In genomic region chr12:115450710-115451109, GRCh38 we compare ENCODE assay signal across 19 cellular contexts.
DNase-seq lines count a peak whose midpoint lies in the region; ATAC-seq, FAIRE-seq and TF ChIP-seq lines count a peak whose summit lies in the region.
"Had no signal": no experiment of that assay in that cellular context is flagged by ENCODE, and none has a peak within 500 bp of the region (broad histone marks: within the 10 kb centered on the region; RNA-seq: fewer than 3 reads in every experiment).

No MANE protein-coding gene starts in this region.

- TF ChIP-seq RAD21 in H1 (IDR thresholded peaks at IDR 0.05 in 1 of 2, conservative IDR thresholded peaks at IDR 0.05 in 1 of 2; ENCODE audit: low read depth in 2 of 2, low read length in 2 of 2), result no peak

- no peaks in the 10 kb centered on the region for H4K20me1 ChIP-seq in H1 (replicated peaks in 1 of 2; ENCODE audit: control insufficient read depth in 1 of 2, insufficient read depth in 2 of 2, low read length in 2 of 2)

- no peaks in the 10 kb centered on the region for H3K9me3 ChIP-seq in HUES48 (ENCODE audit: control insufficient read depth, insufficient read depth, low read length)
- H3K9me3 ChIP-seq in H1 (ENCODE audit: insufficient read depth in 2 of 2, low read depth in 1 of 2, low read length in 1 of 2), result no peaks in the 10 kb centered on the region
- H3K9me3 ChIP-seq in trophoblast cell (ENCODE audit: insufficient read depth, low read depth, low read length), result no peaks in the 10 kb centered on the region

- no peaks in the 10 kb centered on the region for H3K79me2 ChIP-seq in H1 (ENCODE audit: control insufficient read depth in 1 of 2, insufficient read depth in 2 of 2, low read length in 2 of 2)
- peaks cover 2% of the 10 kb centered on the region for H3K79me2 ChIP-seq in trophoblast cell (ENCODE audit: control insufficient read depth, insufficient read depth, low read length, poor library complexity)

- H3K18ac ChIP-seq in H1 (ENCODE audit: extremely low read depth, low read length), result 0 out of 2 replicates have a peak overlapping the region, but pooled peaks have one; percentile 38
- H3K18ac ChIP-seq in trophoblast cell (ENCODE audit: low read length), result peak overlapping the region; percentile 50

- H4K8ac ChIP-seq in H1 (ENCODE audit: extremely low read depth, insufficient read depth, low read length) (no peak overlapping the region), trophoblast cell (ENCODE audit: low read depth, low read length) (peak overlapping the region; percentile 18)

- no peak for FAIRE-seq in H1 (lab: Jason Lieb, UNC)
- FAIRE-seq: GM12891, GM18507 had no signal

- WGBS in H1 (ENCODE audit: extremely low coverage in 1 of 2, insufficient coverage in 1 of 2, insufficient read length in 1 of 2, insufficient replicate concordance in 2 of 2, low coverage in 1 of 2, low lambda C conversion rate in 2 of 2, missing lambda C conversion rate in 1 of 2), 2 experiments, result 87% methylated on average over 8 of the region's 8 CpGs; no CpG with 5 or more reads in 1 of the 2 experiments
- no CpG with 5 or more reads among the region's 8 CpGs for WGBS in trophoblast cell (ENCODE audit: extremely low coverage, insufficient coverage, insufficient read length)

- H2AFZ ChIP-seq in H1 (ENCODE audit: low read length), result no peak overlapping the region
- H2AFZ ChIP-seq in trophoblast cell (ENCODE audit: insufficient read depth, low read length, poor library complexity), result peak overlapping the region; percentile 13

- H3K14ac ChIP-seq in H1 (ENCODE audit: insufficient read length) (no peak overlapping the region), trophoblast cell (ENCODE audit: low read length) (peak overlapping the region; percentile 76)

- TF ChIP-seq CTCF in H1 (IDR thresholded peaks at IDR 0.05; ENCODE audit: control extremely low read depth in 1 of 3, insufficient read depth in 1 of 3, low read depth in 1 of 3, low read length in 3 of 3) (no peak), foreskin fibroblast (IDR thresholded peaks at IDR 0.05; ENCODE audit: low read depth, low read length) (no peak)

- H4K12ac ChIP-seq in trophoblast cell (ENCODE audit: low read depth, low read length), result no peak overlapping the region

- H2BK120ac ChIP-seq in H1 (replicated peaks; ENCODE audit: low read depth, low read length) (no peak overlapping the region), trophoblast cell (ENCODE audit: insufficient read depth, low read length, poor library complexity) (peak overlapping the region; percentile 77)

- H3K36me3 Mint-ChIP-seq in activated naive CD4-positive, alpha-beta T cell treated with anti-CD3 and anti-CD28 coated beads, Interleukin-2, amount 50 U/mL, for 72 hours, result peaks cover 0 to 13% of the 10 kb centered on the region in 2 donors

- peak overlapping the region in 1 of 2 experiments; percentile 38; a peak in 2 of 4 replicates for H3K4me2 ChIP-seq in H1 (ENCODE audit: insufficient read depth in 1 of 2, low read depth in 2 of 2, low read length in 2 of 2)
- H3K4me2 ChIP-seq in trophoblast cell (ENCODE audit: low read length), result no peak overlapping the region

- H2BK12ac ChIP-seq in H1 (ENCODE audit: low read depth, low read length) (no peak overlapping the region), trophoblast cell (ENCODE audit: low read length) (peak overlapping the region; percentile 88)

- H2AK5ac ChIP-seq in H1 (ENCODE audit: low read depth, low read length) (0 out of 2 replicates have a peak overlapping the region, but pooled peaks have one; percentile 18), trophoblast cell (ENCODE audit: low read length) (peak overlapping the region; percentile 59)

- H2BK15ac ChIP-seq in H1 (ENCODE audit: low read length), result no peak overlapping the region

- no peak overlapping the region for H3K9ac ChIP-seq in HUES48 (ENCODE audit: low read depth, low read length)
- no peak overlapping the region for H3K9ac ChIP-seq in H1 (replicated peaks in 1 of 4; ENCODE audit: extremely low read depth in 1 of 4, low read depth in 3 of 4, low read length in 3 of 4)
- H3K9ac ChIP-seq in trophoblast cell (ENCODE audit: low read length), result no peak overlapping the region

- H3K4me3 ChIP-seq in HUES48 (ENCODE audit: low read depth, low read length), result no peak overlapping the region
- no peak overlapping the region for H3K4me3 ChIP-seq in H1 (ENCODE audit: extremely low read depth in 1 of 4, insufficient read depth in 2 of 4, low read depth in 3 of 4, low read length in 4 of 4)
- H3K4me3 ChIP-seq in trophoblast cell (ENCODE audit: low read depth, low read length), result no peak overlapping the region
- H3K4me3 ChIP-seq in foreskin fibroblast (ENCODE audit: low read depth in 1 of 2, low read length in 2 of 2), result no peak overlapping the region

- no peak overlapping the region for H4K5ac ChIP-seq in H1 (ENCODE audit: insufficient read length, low read depth, low read length)

- peaks cover 45% of the 10 kb centered on the region for H3K4me1 ChIP-seq in HUES48 (ENCODE audit: control insufficient read depth, insufficient read depth, low read length)
- peaks cover 9 to 26% (median 20%) of the 10 kb centered on the region in 4 experiments for H3K4me1 ChIP-seq in H1 (replicated peaks in 1 of 4; ENCODE audit: control insufficient read depth in 3 of 4, insufficient read depth in 4 of 4, low read length in 3 of 4)
- peaks cover 28 to 35% of the 10 kb centered on the region in 2 experiments for H3K4me1 ChIP-seq in trophoblast cell (ENCODE audit: control insufficient read depth in 1 of 2, insufficient read depth in 2 of 2, low read length in 2 of 2)

- H2BK20ac ChIP-seq in H1 (ENCODE audit: low read length), result no peak overlapping the region

- H3K79me1 ChIP-seq in H1 (ENCODE audit: low read depth, low read length) (no peaks in the 10 kb centered on the region), trophoblast cell (ENCODE audit: low read length) (peaks cover 37% of the 10 kb centered on the region)

- no peak overlapping the region for H3K56ac ChIP-seq in H1 (replicated peaks; ENCODE audit: insufficient read length, low read depth, low read length)

- H3K27me3 ChIP-seq in HUES48 (ENCODE audit: control insufficient read depth, insufficient read depth, low read length) (peaks cover 21% of the 10 kb centered on the region), H1 (replicated peaks in 1 of 4; ENCODE audit: control insufficient read depth in 3 of 4, extremely low read depth in 1 of 4, insufficient read depth in 3 of 4, low read length in 3 of 4) (peaks cover 0 to 20% (median 11%) of the 10 kb centered on the region in 4 experiments; a peak in 5 of 7 replicates), trophoblast cell (ENCODE audit: insufficient read depth, low read length) (no peaks in the 10 kb centered on the region)

- H3K23ac ChIP-seq in H1 (ENCODE audit: insufficient read length) (no peak overlapping the region), trophoblast cell (ENCODE audit: low read length) (no peak overlapping the region)

- peak; percentile 33 for DNase-seq in NCI-H82 (lab: John Stamatoyannopoulos, UW)
- DNase-seq in NCI-H82 treated with DMSO at 0.1 percent for 48 hours (lab: John Stamatoyannopoulos, UW; ENCODE audit: unreplicated experiment), result no peak
- no peak for DNase-seq in H1 (ENCODE audit: low read depth in 1 of 2, low spot score in 2 of 2)
- DNase-seq in trophoblast cell, result no peak
- DNase-seq in activated naive CD4-positive, alpha-beta T cell treated with anti-CD3 and anti-CD28 coated beads, Interleukin-2, amount 50 U/mL, for 72 hours (ENCODE audit: low spot score in 2 of 2), result no peak
- no peak for DNase-seq in stimulated activated CD4-positive, alpha-beta T cell treated with anti-CD3 and anti-CD28 coated beads, Interleukin-4, amount 100 ng/mL, for 1 hour
- no peak for DNase-seq in foreskin fibroblast
- DNase-seq: 8988T, DMS 273 treated with DMSO at 0.1 percent for 48 hours, GF-D8, GOT3, HFFc6, KBM-7, NCI-H1436, NCI-H2029 treated with DMSO at 0.1 percent for 48 hours, SIG-M5 had no signal

- peaks cover 3 to 5% of the 10 kb centered on the region in 2 donors for H3K9me3 Mint-ChIP-seq in activated naive CD4-positive, alpha-beta T cell treated with anti-CD3 and anti-CD28 coated beads, Interleukin-2, amount 50 U/mL, for 72 hours
- H3K9me3 Mint-ChIP-seq: HFFc6 had no signal

- H4K91ac ChIP-seq in H1 (replicated peaks; ENCODE audit: insufficient read length, low read length) (no peak overlapping the region), trophoblast cell (ENCODE audit: low read depth, low read length) (peak overlapping the region; percentile 56)

- H2BK5ac ChIP-seq in H1 (ENCODE audit: low read depth, low read length), result no peak overlapping the region
- H2BK5ac ChIP-seq in trophoblast cell (ENCODE audit: low read depth, low read length, poor library complexity), result peak overlapping the region; percentile 59

- H3K27ac ChIP-seq in HUES48 (ENCODE audit: low read depth, low read length) (peak overlapping the region; percentile 17), H1 (ENCODE audit: low read depth, low read length) (no peak overlapping the region), trophoblast cell (ENCODE audit: low read depth, low read length) (peak overlapping the region; percentile 19)

- no peak for TF ChIP-seq EP300 in H1 (IDR thresholded peaks at IDR 0.05; ENCODE audit: borderline replicate concordance in 1 of 2, low read depth in 2 of 2, low read length in 2 of 2)

- H3K36me3 ChIP-seq in HUES48 (ENCODE audit: control insufficient read depth, insufficient read depth, low read length), result no peaks in the 10 kb centered on the region
- H3K36me3 ChIP-seq in H1 (ENCODE audit: control insufficient read depth in 2 of 4, insufficient read depth in 4 of 4, low read length in 3 of 4), result no peaks in the 10 kb centered on the region
- H3K36me3 ChIP-seq in trophoblast cell (ENCODE audit: control insufficient read depth in 1 of 2, insufficient read depth in 2 of 2, low read length in 2 of 2), result no peaks in the 10 kb centered on the region

- ATAC-seq in activated naive CD4-positive, alpha-beta T cell treated with anti-CD3 and anti-CD28 coated beads, Interleukin-2, amount 50 U/mL, for 72 hours, result no peak

- POLR2A ChIA-PET in H1 (lab: Charles Lee; ENCODE audit: partially characterized antibody), result interaction anchor here (0.8 to 0.9 kb wide), 2 partner anchors 13 to 54 kb away, joined by 3 to 4 read pairs; no protein-coding TSS in a partner anchor

- no peak for TF ChIP-seq POLR2A in H1 (IDR thresholded peaks at IDR 0.05; ENCODE audit: control extremely low read depth in 1 of 2, low read depth in 2 of 2, low read length in 2 of 2)

- CTCF ChIA-PET in H1 (lab: Charles Lee; ENCODE audit: partially characterized antibody), result interaction anchor here (0.6 to 1.2 kb wide), 3 partner anchors 11 to 232 kb away, joined by 3 read pairs; no protein-coding TSS in a partner anchor

- H3K27ac Mint-ChIP-seq in activated naive CD4-positive, alpha-beta T cell treated with anti-CD3 and anti-CD28 coated beads, Interleukin-2, amount 50 U/mL, for 72 hours, result no peak overlapping the region
- H3K27ac Mint-ChIP-seq: HFFc6 had no signal

- no peak overlapping the region for H3K4ac ChIP-seq in H1 (replicated peaks; ENCODE audit: insufficient read length, low read depth, low read length)
- peak overlapping the region; percentile 43 for H3K4ac ChIP-seq in trophoblast cell (ENCODE audit: low read depth, low read length)

- H3K23me2 ChIP-seq in H1 (ENCODE audit: low read depth, low read length), result peaks cover 10% of the 10 kb centered on the region; the same call in 1 of the 2 replicates

TF ChIP-seq in H1, 55 proteins besides CTCF, POLR2A, EP300 and RAD21 (continues in another document):
- TF ChIP-seq SAP30 (IDR thresholded peaks at IDR 0.05; ENCODE audit: insufficient read depth, insufficient replicate concordance, low read length), result no peak
- TF ChIP-seq NRF1 (IDR thresholded peaks at IDR 0.05; ENCODE audit: low read depth, low read length), result no peak
